8 cellular contexts compared by ENCODE assay signal in the genomic region with DNA sequence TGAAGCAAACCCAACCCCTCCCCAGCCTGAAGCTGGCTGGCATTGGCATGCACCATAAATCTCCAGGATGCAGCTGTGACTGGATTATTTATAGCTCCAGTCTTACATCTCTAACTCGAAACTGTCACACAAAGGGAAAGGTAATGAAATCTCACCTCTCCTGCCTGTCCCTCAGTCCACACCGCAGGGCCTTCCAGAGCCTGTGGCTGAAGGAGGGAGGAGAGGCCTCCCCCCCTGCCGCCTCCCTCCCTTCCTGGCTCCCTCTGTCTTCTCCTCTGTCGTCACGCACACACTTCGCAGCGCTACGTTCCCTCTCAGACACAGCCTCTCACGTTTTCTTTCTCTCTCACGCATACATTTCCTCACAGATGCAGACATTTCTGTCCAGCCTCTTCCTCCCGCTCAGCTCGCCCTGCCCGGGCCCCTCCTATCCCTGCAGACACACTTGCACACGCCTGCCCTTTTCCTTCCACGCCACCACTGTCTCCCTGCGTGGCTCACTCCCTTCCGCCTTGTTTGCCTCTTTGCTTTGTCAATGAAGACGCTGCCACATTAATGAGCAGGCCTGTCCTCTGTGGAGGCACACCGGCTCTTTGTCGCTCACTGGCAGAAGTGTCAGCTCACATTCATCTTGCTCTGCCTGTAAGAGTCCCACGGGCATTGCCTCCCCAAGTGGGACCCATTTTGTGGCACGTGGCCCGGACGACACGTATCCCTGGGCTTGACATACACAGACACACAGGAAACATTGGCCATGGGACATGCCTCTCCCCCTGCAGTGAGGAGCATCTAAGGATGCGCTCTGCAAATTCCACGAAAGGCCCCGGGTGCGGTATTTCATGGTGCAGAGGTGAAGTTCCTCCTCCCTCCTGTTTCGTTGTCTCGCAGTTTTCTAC. TPM values are rescaled to one million over a fixed set of nuclear protein-coding genes. Genes with fewer than 3 reads are reported as not detected.
DNase-seq lines count a peak whose midpoint lies in the region; ATAC-seq and TF ChIP-seq lines count a peak whose summit lies in the region.

No MANE protein-coding gene starts in this region.

- H2AFZ ChIP-seq in GM23338 (peak overlapping the region; percentile 91), neuronal stem cell (ENCODE audit: low read length) (peak overlapping the region; percentile 90)

- H3K4me3 Mint-ChIP-seq in GM23338: no peak overlapping the region; the same call in 2 of the 3 replicates

- no peak overlapping the region for H4K8ac ChIP-seq in neuronal stem cell (ENCODE audit: low read depth, low read length)

- peak overlapping the region; percentile 1 for H3K9ac ChIP-seq in neuronal stem cell (ENCODE audit: low read depth, low read length, poor library complexity)

- no peak for TF ChIP-seq CTCF in GM23338 (conservative IDR thresholded peaks at IDR 0.05; ENCODE audit: low read depth in 2 of 2)

- H3F3A ChIP-seq in GM23338 (replicated peaks; ENCODE audit: low read depth): 0 out of 2 replicates have a peak, but pooled peaks cover 3% of the 10 kb centered on the region

- peak overlapping the region; percentile 41; the same call in 1 of the 2 replicates for H3K27ac Mint-ChIP-seq in GM23338

- no peak overlapping the region for H4K91ac ChIP-seq in neuronal stem cell (ENCODE audit: low read depth, low read length, poor library complexity)

- no peaks in the 10 kb centered on the region for H3K79me1 ChIP-seq in neuronal stem cell (ENCODE audit: low read depth, low read length)

- H3K36me3 ChIP-seq in GM23338 (ENCODE audit: insufficient read depth): no peaks in the 10 kb centered on the region
- H3K36me3 ChIP-seq in esophagus (ENCODE audit: control insufficient read depth in 2 of 2, insufficient read depth in 2 of 2, low read length in 1 of 2): no peaks in the 10 kb centered on the region
- H3K36me3 ChIP-seq in neuronal stem cell (replicated peaks in 1 of 2; ENCODE audit: control insufficient read depth in 2 of 2, insufficient read depth in 2 of 2, low read length in 2 of 2): no peaks in the 10 kb centered on the region

- peak overlapping the region; percentile 26; the same call in 1 of the 2 replicates for H3K27ac ChIP-seq in GM23338 (ENCODE audit: low read depth)
- H3K27ac ChIP-seq in esophagus (ENCODE audit: low read depth in 2 of 2, low read length in 1 of 2): peak overlapping the region; percentile 11 to 58
- H3K27ac ChIP-seq in neuronal stem cell (replicated peaks; ENCODE audit: low read length): peak overlapping the region; percentile 31

- H3K9me3 ChIP-seq in esophagus (ENCODE audit: control insufficient read depth in 2 of 2, insufficient read depth in 1 of 2, low read depth in 1 of 2, low read length in 1 of 2) (no peaks in the 10 kb centered on the region), neuronal stem cell (replicated peaks in 1 of 2; ENCODE audit: control insufficient read depth in 2 of 2, insufficient read depth in 1 of 2, low read depth in 1 of 2, low read length in 2 of 2) (no peaks in the 10 kb centered on the region)

- peak overlapping the region; percentile 89 for H3K18ac ChIP-seq in neuronal stem cell (ENCODE audit: low read length)

- 41 to 53% methylated on average over 31 of the region's 31 CpGs for WGBS in esophagus, 2 donors
- WGBS in neuronal stem cell (ENCODE audit: extremely low coverage in 2 of 2, insufficient read length in 2 of 2, insufficient replicate concordance in 1 of 2), 2 donors: no CpG with 5 or more reads among the region's 31 CpGs

- H3K27me3 Mint-ChIP-seq in GM23338 (ENCODE audit: insufficient read depth, low read depth, poor library complexity): peaks cover 11% of the 10 kb centered on the region

- H3K27me3 ChIP-seq in GM23338 (ENCODE audit: insufficient read depth) (no peaks in the 10 kb centered on the region), esophagus (ENCODE audit: control insufficient read depth in 1 of 2, insufficient read depth in 2 of 2, low read length in 2 of 2) (no peaks in the 10 kb centered on the region), neuronal stem cell (ENCODE audit: control insufficient read depth in 3 of 3, insufficient read depth in 3 of 3, low read depth in 1 of 3, low read length in 3 of 3) (no peaks in the 10 kb centered on the region)

- peak overlapping the region; percentile 22 for H2BK15ac ChIP-seq in neuronal stem cell (ENCODE audit: low read length)

- no peak overlapping the region for H3K4me3 ChIP-seq in GM23338
- no peak overlapping the region for H3K4me3 ChIP-seq in esophagus (ENCODE audit: low read depth in 1 of 2, low read length in 2 of 2)
- H3K4me3 ChIP-seq in neuronal stem cell (ENCODE audit: low read length in 2 of 2): peak overlapping the region in 1 of 2 donors; percentile 14

- DNase-seq in DMS153 treated with DMSO at 0.1 percent for 48 hours (lab: John Stamatoyannopoulos, UW; ENCODE audit: unreplicated experiment) (peak; percentile 68), GM23338 (ENCODE audit: low spot score) (peak; percentile 38), NOMO-1 (lab: John Stamatoyannopoulos, UW; ENCODE audit: unreplicated experiment in 2 of 2) (peak; percentile 38 to 69), neuronal stem cell (ENCODE audit: low spot score) (no peak), NCI-H2029 (lab: John Stamatoyannopoulos, UW) (no peak), NK-92 (lab: John Stamatoyannopoulos, UW; ENCODE audit: unreplicated experiment) (no peak)
- no peak for DNase-seq in activated CD4-positive, CD25-positive, alpha-beta regulatory T cell (lab: John Stamatoyannopoulos, UW)

- no peaks in the 10 kb centered on the region for H3K79me2 ChIP-seq in GM23338 (replicated peaks; ENCODE audit: insufficient read depth)

- H3K23ac ChIP-seq in neuronal stem cell (ENCODE audit: low read depth, low read length, poor library complexity): no peak overlapping the region

- H3K4me2 ChIP-seq in GM23338 (peak overlapping the region; percentile 38; the same call in 1 of the 2 replicates), neuronal stem cell (ENCODE audit: insufficient read depth, low read length, poor library complexity, severe bottlenecking) (no peak overlapping the region)

- no peak overlapping the region for H3K4ac ChIP-seq in neuronal stem cell (ENCODE audit: low read length)

- peak overlapping the region; percentile 10 for H2BK120ac ChIP-seq in neuronal stem cell (ENCODE audit: low read depth, low read length)

- H3K4me1 ChIP-seq in GM23338 (ENCODE audit: insufficient read depth) (peaks cover 39% of the 10 kb centered on the region), esophagus (ENCODE audit: control insufficient read depth in 2 of 2, insufficient read depth in 2 of 2, low read length in 1 of 2) (peaks cover 2 to 21% of the 10 kb centered on the region in 2 donors), neuronal stem cell (ENCODE audit: control insufficient read depth in 2 of 2, insufficient read depth in 1 of 2, low read depth in 1 of 2, low read length in 2 of 2) (peaks cover 24 to 35% of the 10 kb centered on the region in 2 donors)

- H3K14ac ChIP-seq in neuronal stem cell (ENCODE audit: low read length): no peak overlapping the region

- H3K4me1 Mint-ChIP-seq in GM23338: peaks cover 55% of the 10 kb centered on the region

- H3K9me2 ChIP-seq in GM23338 (ENCODE audit: insufficient read depth): no peaks in the 10 kb centered on the region

- no peak overlapping the region for H2BK5ac ChIP-seq in neuronal stem cell (ENCODE audit: low read length)

- H4K20me1 ChIP-seq in GM23338 (replicated peaks; ENCODE audit: insufficient read depth): no peaks in the 10 kb centered on the region

- H3K9me3 Mint-ChIP-seq in GM23338: no peaks in the 10 kb centered on the region

- peak overlapping the region; percentile 79 for H2AK5ac ChIP-seq in neuronal stem cell (ENCODE audit: low read depth, low read length)

- H3K36me3 Mint-ChIP-seq in GM23338 (ENCODE audit: low read depth): no peaks in the 10 kb centered on the region

- ATAC-seq in GM23338: peak; percentile 45

- H2BK12ac ChIP-seq in neuronal stem cell (ENCODE audit: low read length): no peak overlapping the region

TF ChIP-seq in GM23338, 12 proteins besides CTCF, POLR2A, EP300 and RAD21 (continues in another document):
- TF ChIP-seq CREB1 (CRISPR knock-in tag; IDR thresholded peaks at IDR 0.05; ENCODE audit: low read depth) (no peak), ZNF331 (CRISPR knock-in tag; IDR thresholded peaks at IDR 0.05; ENCODE audit: low read depth) (no peak), EZH2 (IDR thresholded peaks at IDR 0.05; ENCODE audit: low read depth, unreplicated experiment) (no peak), STAT1 (IDR thresholded peaks at IDR 0.05; ENCODE audit: unreplicated experiment) (no peak), POLR2AphosphoS5 (IDR thresholded peaks at IDR 0.05; ENCODE audit: low read depth) (no peak), JUNB (IDR thresholded peaks at IDR 0.05; ENCODE audit: unreplicated experiment) (no peak), NANOG (IDR thresholded peaks at IDR 0.05; ENCODE audit: borderline replicate concordance) (no peak), ZNF114 (CRISPR knock-in tag; IDR thresholded peaks at IDR 0.05) (no peak), EZH2phosphoT487 (IDR thresholded peaks at IDR 0.05; ENCODE audit: unreplicated experiment) (no peak), ETS1 (IDR thresholded peaks at IDR 0.05) (no peak)

RNA-seq across cellular contexts. Expression of gene IRF2BPL, which starts 27.9 kb away (rescaled TPM):
- total RNA-seq in GM23338 (2014; rRNA removed; shearing (Covaris generic)): 97.8 and 119 TPM in 2 replicates
- polyA plus RNA-seq in GM23338 (2016; fragmentation: Nextera tagmentation; extraction: Ambion mirVana): 11.2 and 13.2 TPM in 2 replicates
- polyA plus RNA-seq in esophagus: 1 to 10 TPM; 3.5 to 9.5 TPM
- polyA plus RNA-seq in neuronal stem cell (2013, experiment 1 of 2): 12.3 TPM
- polyA plus RNA-seq in neuronal stem cell (2013, experiment 2 of 2): 12.4 TPM

Comparison
In these comparisons a context has a peak if more than half of its experiments do, and no peak if none do; other contexts are left out.
1. DNase-seq: peak in DMS153 treated with DMSO at 0.1 percent for 48 hours (single experiment), GM23338 (single experiment) and NOMO-1 (2 of 2); none in neuronal stem cell (single experiment), NCI-H2029 (single experiment), NK-92 (single experiment) and activated CD4-positive, CD25-positive, alpha-beta regulatory T cell (0 of 4).
2. Peak in every context shown above with its lines, with median percentiles within 50 percentile points of each other: H3K27ac ChIP-seq.